ENCODE assay signal across 18 cellular contexts in the genomic region with DNA sequence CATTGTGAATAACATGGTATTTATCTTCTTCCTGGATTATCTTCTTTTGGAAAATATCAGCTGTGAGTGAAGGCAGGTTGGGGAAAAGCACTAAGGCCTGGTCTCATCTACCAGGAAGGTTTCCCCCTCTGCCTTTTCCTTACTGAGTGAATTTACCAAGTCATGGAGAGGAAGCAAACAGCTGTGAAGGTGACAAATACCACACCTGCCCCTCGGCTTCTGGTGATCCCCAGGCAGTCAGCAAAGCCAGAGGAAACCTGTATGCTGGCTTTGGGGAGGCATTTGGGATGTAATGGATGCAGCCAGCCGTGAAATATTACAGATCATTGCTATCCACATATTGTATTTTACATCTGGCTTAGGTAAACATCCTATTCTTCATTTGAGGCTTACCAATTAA. TPM values are rescaled to one million over a fixed set of nuclear protein-coding genes. Genes with fewer than 3 reads are reported as not detected.
DNase-seq lines count a peak whose midpoint lies in the region; ATAC-seq and TF ChIP-seq lines count a peak whose summit lies in the region.
"Had no signal": no experiment of that assay in that cellular context is flagged by ENCODE, and none has a peak within 500 bp of the region (broad histone marks: within the 10 kb centered on the region; RNA-seq: fewer than 3 reads in every experiment).

No MANE protein-coding gene starts in this region.

- H3K27me3 ChIP-seq in endodermal cell (ENCODE audit: control insufficient read depth, insufficient read depth, low read length, poor library complexity, severe bottlenecking) (no peaks in the 10 kb centered on the region), foreskin keratinocyte (no peaks in the 10 kb centered on the region), right cardiac atrium (ENCODE audit: control insufficient read depth, insufficient read depth) (no peaks in the 10 kb centered on the region), psoas muscle (ENCODE audit: insufficient read depth in 3 of 3, low read length in 2 of 3) (no peaks in the 10 kb centered on the region)

- 61% methylated on average over 2 of the region's 2 CpGs; no CpG with 5 or more reads in 1 of the 2 experiments for WGBS in endodermal cell (ENCODE audit: insufficient coverage in 1 of 2, insufficient read length in 1 of 2), 2 experiments
- WGBS in right cardiac atrium = 47% methylated on average over 2 of the region's 2 CpGs
- 31 to 39% (median 36%) methylated on average over 2 of the region's 2 CpGs for whole genome bisulfite sequencing in psoas muscle, 3 donors

- peak overlapping the region; percentile 81 for H3K27ac ChIP-seq in angular gyrus (ENCODE audit: low read depth, low read length)
- H3K27ac ChIP-seq in endodermal cell (ENCODE audit: low read depth, low read length) = no peak overlapping the region
- no peak overlapping the region for H3K27ac ChIP-seq in foreskin keratinocyte
- no peak overlapping the region for H3K27ac ChIP-seq in right cardiac atrium (ENCODE audit: low read length)
- no peak overlapping the region for H3K27ac ChIP-seq in psoas muscle

- H3K36me3 ChIP-seq in endodermal cell (ENCODE audit: control insufficient read depth, insufficient read depth, low read length) (no peaks in the 10 kb centered on the region), psoas muscle (ENCODE audit: insufficient read depth in 1 of 2, low read depth in 1 of 2) (no peaks in the 10 kb centered on the region)
- H3K36me3 ChIP-seq: HAP-1 had no signal

- DNase-seq in NCI-H69 (lab: John Stamatoyannopoulos, UW) (peak; percentile 39), endodermal cell (peak; percentile 51), foreskin keratinocyte (no peak), right cardiac atrium (no peak), psoas muscle (no peak)
- DNase-seq: C1 segment of cervical spinal cord; Calu3; CD4-positive, alpha-beta memory T cell; COR-L47; DMS53; DND-41; GOT3; HFFc6 had no signal

- H3K4me3 Mint-ChIP-seq in endodermal cell = no peak overlapping the region
- H3K4me3 Mint-ChIP-seq: CD4-positive, alpha-beta memory T cell; HFFc6 had no signal

- no peaks in the 10 kb centered on the region for H3K36me3 Mint-ChIP-seq in endodermal cell (ENCODE audit: low read depth)
- H3K36me3 Mint-ChIP-seq: CD4-positive, alpha-beta memory T cell had no signal

- ATAC-seq in foreskin keratinocyte = no peak
- ATAC-seq in right cardiac atrium = no peak
- no peak for ATAC-seq in psoas muscle

- no peak for TF ChIP-seq CTCF in endodermal cell (conservative IDR thresholded peaks at IDR 0.05)
- TF ChIP-seq CTCF in foreskin keratinocyte (conservative IDR thresholded peaks at IDR 0.05) = no peak
- TF ChIP-seq CTCF in psoas muscle (IDR thresholded peaks at IDR 0.05) = no peak

- H3K9me3 ChIP-seq in endodermal cell (ENCODE audit: control insufficient read depth, low read length) (no peaks in the 10 kb centered on the region), right cardiac atrium (ENCODE audit: control insufficient read depth, low read length) (no peaks in the 10 kb centered on the region), psoas muscle (peaks cover 4% of the 10 kb centered on the region)
- H3K9me3 ChIP-seq: HAP-1 had no signal

- H3K4me1 ChIP-seq in endodermal cell (ENCODE audit: control insufficient read depth, insufficient read depth, low read length) (no peaks in the 10 kb centered on the region), foreskin keratinocyte (no peaks in the 10 kb centered on the region), right cardiac atrium (ENCODE audit: control insufficient read depth, insufficient read depth, low read length) (no peaks in the 10 kb centered on the region), psoas muscle (no peaks in the 10 kb centered on the region)
- H3K4me1 ChIP-seq: HAP-1 had no signal

- H3K4me1 Mint-ChIP-seq in endodermal cell = peaks cover 2% of the 10 kb centered on the region
- H3K4me1 Mint-ChIP-seq: CD4-positive, alpha-beta memory T cell had no signal

- peaks cover 2% of the 10 kb centered on the region for H3K9me3 Mint-ChIP-seq in endodermal cell

- H3K27ac Mint-ChIP-seq in endodermal cell = no peak overlapping the region
- H3K27ac Mint-ChIP-seq: CD4-positive, alpha-beta memory T cell; HFFc6 had no signal

- no peak overlapping the region for H3K9ac ChIP-seq in endodermal cell (ENCODE audit: extremely low read depth, low read length, poor library complexity, severe bottlenecking)

- H3K4me3 ChIP-seq in endodermal cell (ENCODE audit: low read length) (no peak overlapping the region), right cardiac atrium (ENCODE audit: low read length) (no peak overlapping the region), psoas muscle (no peak overlapping the region)
- H3K4me3 ChIP-seq: HAP-1 had no signal

- intact Hi-C loops in right cardiac atrium (cut with DNase I) = no loop called here
- intact Hi-C loops in psoas muscle (cut with DNase I) = no loop called here

- H3K27me3 Mint-ChIP-seq in endodermal cell (ENCODE audit: insufficient read depth) = no peaks in the 10 kb centered on the region
- H3K27me3 Mint-ChIP-seq: CD4-positive, alpha-beta memory T cell had no signal

RNA-seq across cellular contexts. Expression of gene POM121L12, which starts 24.2 kb away (rescaled TPM):
- total RNA-seq in endodermal cell = not detected
- not detected for polyA plus RNA-seq in endodermal cell (2013, experiment 1 of 2)
- polyA plus RNA-seq in endodermal cell (2013, experiment 2 of 2) = not detected
- not detected in 2 replicates for total RNA-seq in foreskin keratinocyte
- polyA plus RNA-seq in foreskin keratinocyte = not detected in 2 replicates
- not detected for total RNA-seq in right cardiac atrium
- polyA plus RNA-seq in right cardiac atrium = not detected
- not detected for total RNA-seq in psoas muscle
- polyA plus RNA-seq in psoas muscle = not detected
- total RNA-seq: A172; A673; Calu3; CD4-positive, alpha-beta memory T cell; HFFc6 had no signal
- polyA plus RNA-seq: BJ; CD4-positive, alpha-beta memory T cell had no signal

Comparison
In these comparisons a context has a peak if more than half of its experiments do, and no peak if none do; other contexts are left out.
1. DNase-seq: peak in NCI-H69 (single experiment) and endodermal cell (single experiment); none in foreskin keratinocyte (0 of 2), right cardiac atrium (0 of 3) and psoas muscle (0 of 2).